In the genomic region with DNA sequence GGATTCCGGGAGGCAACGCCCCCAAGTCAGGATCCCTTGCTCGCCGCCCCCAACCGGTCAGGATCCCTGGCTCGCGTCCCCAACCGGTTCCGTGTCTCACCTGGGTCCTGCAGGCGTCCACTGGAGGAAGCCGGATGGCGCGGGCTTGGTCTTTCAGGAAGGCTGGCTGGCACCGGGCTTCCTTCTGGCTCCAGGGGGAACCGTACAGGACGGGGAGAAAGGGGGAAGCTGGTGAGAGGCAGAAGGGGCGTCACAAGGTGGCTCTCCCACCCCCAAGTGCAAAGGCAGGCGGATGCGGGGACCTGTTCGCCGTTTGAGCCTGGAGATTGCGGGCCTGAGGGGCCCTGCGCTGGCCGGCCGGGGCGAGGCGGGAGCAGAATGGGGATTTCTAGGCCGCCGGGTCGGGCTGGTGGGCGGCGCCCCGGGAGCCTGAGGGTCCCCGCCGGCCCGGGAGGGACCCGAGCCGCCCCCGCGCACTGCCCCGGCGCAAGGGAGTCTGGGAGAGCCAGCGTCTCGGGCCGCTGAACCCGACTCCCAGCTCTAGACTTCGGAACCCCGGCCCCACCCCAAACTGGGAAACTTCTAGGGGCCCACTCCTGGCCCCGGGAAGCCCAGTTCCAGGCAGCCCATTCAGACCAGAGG, we compare ENCODE assay signal across 1 cellular context.
TF ChIP-seq lines count a peak whose summit lies in the region.

No MANE protein-coding gene starts in this region.

TF ChIP-seq in GM23338, 12 proteins besides CTCF, POLR2A, EP300 and RAD21 (continued from another document):
- TF ChIP-seq, protein P1, sequence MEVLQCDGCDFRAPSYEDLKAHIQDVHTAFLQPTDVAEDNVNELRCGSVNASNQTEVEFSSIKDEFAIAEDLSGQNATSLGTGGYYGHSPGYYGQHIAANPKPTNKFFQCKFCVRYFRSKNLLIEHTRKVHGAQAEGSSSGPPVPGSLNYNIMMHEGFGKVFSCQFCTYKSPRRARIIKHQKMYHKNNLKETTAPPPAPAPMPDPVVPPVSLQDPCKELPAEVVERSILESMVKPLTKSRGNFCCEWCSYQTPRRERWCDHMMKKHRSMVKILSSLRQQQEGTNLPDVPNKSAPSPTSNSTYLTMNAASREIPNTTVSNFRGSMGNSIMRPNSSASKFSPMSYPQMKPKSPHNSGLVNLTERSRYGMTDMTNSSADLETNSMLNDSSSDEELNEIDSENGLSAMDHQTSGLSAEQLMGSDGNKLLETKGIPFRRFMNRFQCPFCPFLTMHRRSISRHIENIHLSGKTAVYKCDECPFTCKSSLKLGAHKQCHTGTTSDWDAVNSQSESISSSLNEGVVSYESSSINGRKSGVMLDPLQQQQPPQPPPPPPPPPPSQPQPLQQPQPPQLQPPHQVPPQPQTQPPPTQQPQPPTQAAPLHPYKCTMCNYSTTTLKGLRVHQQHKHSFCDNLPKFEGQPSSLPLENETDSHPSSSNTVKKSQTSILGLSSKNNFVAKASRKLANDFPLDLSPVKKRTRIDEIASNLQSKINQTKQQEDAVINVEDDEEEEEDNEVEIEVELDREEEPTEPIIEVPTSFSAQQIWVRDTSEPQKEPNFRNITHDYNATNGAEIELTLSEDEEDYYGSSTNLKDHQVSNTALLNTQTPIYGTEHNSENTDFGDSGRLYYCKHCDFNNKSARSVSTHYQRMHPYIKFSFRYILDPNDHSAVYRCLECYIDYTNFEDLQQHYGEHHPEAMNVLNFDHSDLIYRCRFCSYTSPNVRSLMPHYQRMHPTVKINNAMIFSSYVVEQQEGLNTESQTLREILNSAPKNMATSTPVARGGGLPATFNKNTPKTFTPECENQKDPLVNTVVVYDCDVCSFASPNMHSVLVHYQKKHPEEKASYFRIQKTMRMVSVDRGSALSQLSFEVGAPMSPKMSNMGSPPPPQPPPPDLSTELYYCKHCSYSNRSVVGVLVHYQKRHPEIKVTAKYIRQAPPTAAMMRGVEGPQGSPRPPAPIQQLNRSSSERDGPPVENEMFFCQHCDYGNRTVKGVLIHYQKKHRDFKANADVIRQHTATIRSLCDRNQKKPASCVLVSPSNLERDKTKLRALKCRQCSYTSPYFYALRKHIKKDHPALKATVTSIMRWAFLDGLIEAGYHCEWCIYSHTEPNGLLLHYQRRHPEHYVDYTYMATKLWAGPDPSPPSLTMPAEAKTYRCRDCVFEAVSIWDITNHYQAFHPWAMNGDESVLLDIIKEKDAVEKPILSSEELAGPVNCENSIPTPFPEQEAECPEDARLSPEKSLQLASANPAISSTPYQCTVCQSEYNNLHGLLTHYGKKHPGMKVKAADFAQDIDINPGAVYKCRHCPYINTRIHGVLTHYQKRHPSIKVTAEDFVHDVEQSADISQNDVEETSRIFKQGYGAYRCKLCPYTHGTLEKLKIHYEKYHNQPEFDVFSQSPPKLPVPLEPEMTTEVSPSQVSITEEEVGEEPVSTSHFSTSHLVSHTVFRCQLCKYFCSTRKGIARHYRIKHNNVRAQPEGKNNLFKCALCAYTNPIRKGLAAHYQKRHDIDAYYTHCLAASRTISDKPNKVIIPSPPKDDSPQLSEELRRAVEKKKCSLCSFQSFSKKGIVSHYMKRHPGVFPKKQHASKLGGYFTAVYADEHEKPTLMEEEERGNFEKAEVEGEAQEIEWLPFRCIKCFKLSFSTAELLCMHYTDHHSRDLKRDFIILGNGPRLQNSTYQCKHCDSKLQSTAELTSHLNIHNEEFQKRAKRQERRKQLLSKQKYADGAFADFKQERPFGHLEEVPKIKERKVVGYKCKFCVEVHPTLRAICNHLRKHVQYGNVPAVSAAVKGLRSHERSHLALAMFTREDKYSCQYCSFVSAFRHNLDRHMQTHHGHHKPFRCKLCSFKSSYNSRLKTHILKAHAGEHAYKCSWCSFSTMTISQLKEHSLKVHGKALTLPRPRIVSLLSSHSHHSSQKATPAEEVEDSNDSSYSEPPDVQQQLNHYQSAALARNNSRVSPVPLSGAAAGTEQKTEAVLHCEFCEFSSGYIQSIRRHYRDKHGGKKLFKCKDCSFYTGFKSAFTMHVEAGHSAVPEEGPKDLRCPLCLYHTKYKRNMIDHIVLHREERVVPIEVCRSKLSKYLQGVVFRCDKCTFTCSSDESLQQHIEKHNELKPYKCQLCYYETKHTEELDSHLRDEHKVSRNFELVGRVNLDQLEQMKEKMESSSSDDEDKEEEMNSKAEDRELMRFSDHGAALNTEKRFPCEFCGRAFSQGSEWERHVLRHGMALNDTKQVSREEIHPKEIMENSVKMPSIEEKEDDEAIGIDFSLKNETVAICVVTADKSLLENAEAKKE (CRISPR knock-in tag; IDR thresholded peaks at IDR 0.05): no peak
- no peak for TF ChIP-seq EZH2 (IDR thresholded peaks at IDR 0.05; ENCODE audit: low read depth, unreplicated experiment)
- TF ChIP-seq STAT1 (IDR thresholded peaks at IDR 0.05; ENCODE audit: unreplicated experiment): no peak
- no peak for TF ChIP-seq JUNB (IDR thresholded peaks at IDR 0.05; ENCODE audit: unreplicated experiment)
- TF ChIP-seq ZNF331 (CRISPR knock-in tag; IDR thresholded peaks at IDR 0.05; ENCODE audit: low read depth): no peak
- no peak for TF ChIP-seq POLR2AphosphoS5 (IDR thresholded peaks at IDR 0.05; ENCODE audit: low read depth)
